In genomic region chr4:147683172-147683571, GRCh38 we compare ENCODE assay signal across 8 cellular contexts. TPM values are rescaled to one million over a fixed set of nuclear protein-coding genes. Genes with fewer than 3 reads are reported as not detected.
DNase-seq lines count a peak whose midpoint lies in the region; ATAC-seq and TF ChIP-seq lines count a peak whose summit lies in the region.

No MANE protein-coding gene starts in this region.

- H4K20me1 ChIP-seq in KMS-11 (ENCODE audit: insufficient read depth): no peaks in the 10 kb centered on the region

- peak overlapping the region; percentile 88 for H3K4me2 ChIP-seq in KMS-11

- H3K79me2 ChIP-seq in KMS-11 (ENCODE audit: insufficient read depth, low read depth): peaks cover 13% of the 10 kb centered on the region

- H3K4me3 Mint-ChIP-seq in activated CD8-positive, alpha-beta T cell treated with anti-CD3 and anti-CD28 coated beads for 36 hours: peak overlapping the region; percentile 89
- peak overlapping the region; percentile 92 for H3K4me3 Mint-ChIP-seq in nephron progenitor cell

- peak overlapping the region; percentile 73; the same call in 1 of the 2 replicates for H3K9ac ChIP-seq in KMS-11

- H3K27me3 Mint-ChIP-seq in activated CD8-positive, alpha-beta T cell treated with anti-CD3 and anti-CD28 coated beads for 36 hours: peaks cover 5% of the 10 kb centered on the region
- peaks cover 9% of the 10 kb centered on the region for H3K27me3 Mint-ChIP-seq in nephron progenitor cell (ENCODE audit: low read depth, poor library complexity)

- no peak for ATAC-seq in activated CD8-positive, alpha-beta T cell treated with anti-CD3 and anti-CD28 coated beads for 36 hours
- no peak for ATAC-seq in GM18502 (IDR thresholded peaks at IDR 0.05; ENCODE audit: poor library complexity, unreplicated experiment)
- ATAC-seq in HG02798 (IDR thresholded peaks at IDR 0.05; ENCODE audit: poor library complexity, unreplicated experiment): no peak
- ATAC-seq in GM18867 (IDR thresholded peaks at IDR 0.05; ENCODE audit: unreplicated experiment): no peak

- peak overlapping the region; percentile 63; the same call in 1 of the 2 replicates for H3K27ac ChIP-seq in KMS-11

- no peak for TF ChIP-seq CTCF in KMS-11 (conservative IDR thresholded peaks at IDR 0.05; ENCODE audit: low read depth, low read length)
- TF ChIP-seq CTCF in activated CD8-positive, alpha-beta T cell treated with anti-CD3 and anti-CD28 coated beads for 36 hours (IDR thresholded peaks at IDR 0.05): no peak
- no peak for TF ChIP-seq CTCF in fibroblast of pulmonary artery (IDR thresholded peaks at IDR 0.05; ENCODE audit: low read length, missing control alignments)
- no peak for TF ChIP-seq CTCF in nephron progenitor cell (IDR thresholded peaks at IDR 0.05)

- CTCF ChIA-PET in activated CD8-positive, alpha-beta T cell treated with anti-CD3 and anti-CD28 coated beads for 36 hours (lab: Charles Lee): interaction anchor here (0.9 to 4.3 kb wide), 7 partner anchors 9 to 183 kb away, joined by 3 to 47 read pairs (median 4); partner anchors contain the start of genes ARHGAP10 and TMEM184C

- H3K4me3 ChIP-seq in KMS-11 (IDR thresholded peaks at IDR 0.05; ENCODE audit: insufficient read depth, low read depth, low read length) (no peak overlapping the region), fibroblast of pulmonary artery (replicated peaks; ENCODE audit: low read depth, low read length) (peak overlapping the region; percentile 78)

- no peaks in the 10 kb centered on the region for H3K36me3 ChIP-seq in KMS-11 (ENCODE audit: insufficient read depth)

- DNase-seq in EH (ENCODE audit: low read depth) (peak; percentile 45), fibroblast of pulmonary artery (ENCODE audit: low read depth) (peak; percentile 44), nephron progenitor cell (peak; percentile 11)
- peak; percentile 23 for DNase-seq in activated CD8-positive, alpha-beta T cell treated with anti-CD3 and anti-CD28 coated beads for 36 hours

- peaks cover 22% of the 10 kb centered on the region for H3K4me1 Mint-ChIP-seq in activated CD8-positive, alpha-beta T cell treated with anti-CD3 and anti-CD28 coated beads for 36 hours (ENCODE audit: low read depth)
- peaks cover 29% of the 10 kb centered on the region for H3K4me1 Mint-ChIP-seq in nephron progenitor cell

- H3K36me3 Mint-ChIP-seq in activated CD8-positive, alpha-beta T cell treated with anti-CD3 and anti-CD28 coated beads for 36 hours (ENCODE audit: low read depth): peaks cover 23% of the 10 kb centered on the region
- H3K36me3 Mint-ChIP-seq in nephron progenitor cell (ENCODE audit: low read depth): peaks cover 13% of the 10 kb centered on the region

- H3K27me3 ChIP-seq in KMS-11 (ENCODE audit: insufficient read depth, low read depth): no peaks in the 10 kb centered on the region

- H3K27ac Mint-ChIP-seq in activated CD8-positive, alpha-beta T cell treated with anti-CD3 and anti-CD28 coated beads for 36 hours: peak overlapping the region; percentile 92
- H3K27ac Mint-ChIP-seq in nephron progenitor cell: peak overlapping the region; percentile 94

- peak overlapping the region; percentile 90 for H2AFZ ChIP-seq in KMS-11 (ENCODE audit: low read depth)

- intact Hi-C loops in activated CD8-positive, alpha-beta T cell treated with anti-CD3 and anti-CD28 coated beads for 36 hours (cut with micrococcal nuclease): loop anchor here (5.0 kb wide), 1 partner anchor 66 kb away; the partner anchor contains the start of gene TMEM184C

- peaks cover 13% of the 10 kb centered on the region for H3K4me1 ChIP-seq in KMS-11 (ENCODE audit: low read depth, poor library complexity, severe bottlenecking)

- no peaks in the 10 kb centered on the region for H3K9me3 Mint-ChIP-seq in activated CD8-positive, alpha-beta T cell treated with anti-CD3 and anti-CD28 coated beads for 36 hours
- H3K9me3 Mint-ChIP-seq in nephron progenitor cell: peaks cover 9% of the 10 kb centered on the region

- POLR2A ChIA-PET in activated CD8-positive, alpha-beta T cell treated with anti-CD3 and anti-CD28 coated beads for 36 hours (lab: Charles Lee): interaction anchor here (0.6 to 1.5 kb wide), 3 partner anchors 63 to 193 kb away, joined by 3 to 10 read pairs (median 3); partner anchors contain the start of gene TMEM184C

RNA-seq across cellular contexts. Expression of gene PRMT9, which starts 0.8 kb away (rescaled TPM):
- 1 to 10 TPM; 7.4 to 8.8 TPM for total RNA-seq in activated CD8-positive, alpha-beta T cell treated with anti-CD3 and anti-CD28 coated beads for 36 hours

RNA-seq across cellular contexts. Expression of gene ARHGAP10, which starts 48.7 kb away (rescaled TPM):
- 1 to 10 TPM; 4.0 to 5.1 TPM for total RNA-seq in activated CD8-positive, alpha-beta T cell treated with anti-CD3 and anti-CD28 coated beads for 36 hours
